ENCODE assay signal across 8 cellular contexts in the genomic region with DNA sequence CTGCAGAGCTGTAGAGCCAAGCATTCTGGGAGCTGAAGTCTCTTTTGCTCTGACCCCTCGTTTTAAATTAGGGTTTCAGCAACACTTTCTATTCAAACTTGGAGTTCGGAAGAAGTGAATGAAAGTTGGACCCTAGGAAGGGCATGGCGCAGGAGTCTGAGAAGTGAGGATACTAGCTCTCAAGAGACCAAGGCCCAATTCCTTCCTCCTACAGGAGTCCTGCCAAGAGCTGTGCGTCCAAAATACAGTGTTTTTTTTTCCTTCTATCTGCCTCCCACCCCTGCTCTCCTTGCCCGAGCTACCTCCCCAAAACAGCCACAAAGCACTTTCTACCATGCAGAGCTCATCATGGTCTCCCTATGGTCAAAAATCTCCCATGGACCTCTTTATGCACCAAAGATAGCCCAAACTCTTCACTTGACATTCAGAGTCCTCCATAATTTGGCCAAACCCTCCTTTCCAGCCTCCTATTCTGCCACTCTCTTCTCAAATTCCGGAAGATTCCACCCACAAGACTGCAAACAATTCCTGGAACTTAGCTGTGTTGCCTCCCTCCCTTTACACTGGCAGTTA. TPM values are rescaled to one million over a fixed set of nuclear protein-coding genes. Genes with fewer than 3 reads are reported as not detected.
DNase-seq lines count a peak whose midpoint lies in the region; ATAC-seq and TF ChIP-seq lines count a peak whose summit lies in the region.

No MANE protein-coding gene starts in this region.

- H3K4me3 ChIP-seq in mesendoderm (ENCODE audit: low read length) = no peak overlapping the region
- H3K4me3 ChIP-seq in upper lobe of left lung = peak overlapping the region in 3 of 4 donors; percentile 86 to 95 (median 86)

- H3K27me3 ChIP-seq in mesendoderm (ENCODE audit: insufficient read depth, low read length, poor library complexity) = peaks cover 2% of the 10 kb centered on the region
- no peaks in the 10 kb centered on the region for H3K27me3 ChIP-seq in upper lobe of left lung

- WGBS in mesendoderm (ENCODE audit: extremely low coverage, insufficient coverage, low lambda C conversion rate) = no CpG with 5 or more reads among the region's 6 CpGs
- WGBS in upper lobe of left lung, 2 donors = 57 to 64% methylated on average over 6 of the region's 6 CpGs

- H2BK15ac ChIP-seq in mesendoderm (replicated peaks; ENCODE audit: low read depth) = no peak overlapping the region

- no peak for TF ChIP-seq POLR2A in upper lobe of left lung (IDR thresholded peaks at IDR 0.05)

- H2BK120ac ChIP-seq in mesendoderm (ENCODE audit: low read depth, low read length) = no peak overlapping the region

- no peak for DNase-seq in activated T-cell treated with anti-CD3 and anti-CD28 coated beads, Interleukin-2, amount 50 U/mL, for 72 hours
- no peak for DNase-seq in activated T-cell treated with anti-CD3 and anti-CD28 coated beads for 4 hours
- no peak for DNase-seq in MCF 10A (ENCODE audit: unreplicated experiment)
- DNase-seq in mesendoderm = no peak
- no peak for DNase-seq in upper lobe of left lung
- DNase-seq in HPDE6-E6E7 (ENCODE audit: extremely low spot score) = no peak
- no peak for DNase-seq in inferior parietal cortex (ENCODE audit: extremely low spot score)

- H3K27ac ChIP-seq in mesendoderm (ENCODE audit: low read depth, low read length) (no peak overlapping the region), upper lobe of left lung (peak overlapping the region; percentile 79 to 96 (median 90))

- H3K36me3 Mint-ChIP-seq in activated T-cell treated with anti-CD3 and anti-CD28 coated beads, Interleukin-2, amount 50 U/mL, for 72 hours (ENCODE audit: insufficient read depth in 2 of 2) = peaks cover 26 to 39% of the 10 kb centered on the region in 2 donors
- peaks cover 22% of the 10 kb centered on the region for H3K36me3 Mint-ChIP-seq in MCF 10A (ENCODE audit: insufficient read depth, unreplicated experiment)

- H3K36me3 ChIP-seq in mesendoderm (ENCODE audit: control insufficient read depth, insufficient read depth, low read length) (no peaks in the 10 kb centered on the region), upper lobe of left lung (no peaks in the 10 kb centered on the region)

- CTCF ChIA-PET in MCF 10A (lab: Yijun Ruan, JAX) = interaction anchor here (0.6 to 1.5 kb wide), 14 partner anchors 12 to 314 kb away, joined by 3 to 5 read pairs (median 3); no protein-coding TSS in a partner anchor

- ATAC-seq in activated T-cell treated with anti-CD3 and anti-CD28 coated beads, Interleukin-2, amount 50 U/mL, for 72 hours (replicated peaks in 1 of 2) = no peak
- ATAC-seq in upper lobe of left lung (ENCODE audit: low FRiP score in 2 of 2) (no peak), HG03442 (IDR thresholded peaks at IDR 0.05; ENCODE audit: unreplicated experiment) (no peak)

- H3K23ac ChIP-seq in mesendoderm (ENCODE audit: low read length) = no peak overlapping the region

- H3K9me3 ChIP-seq in upper lobe of left lung = no peaks in the 10 kb centered on the region

- peak overlapping the region; percentile 89 for H4K5ac ChIP-seq in mesendoderm (ENCODE audit: low read length)

- H3K4me3 Mint-ChIP-seq in activated T-cell treated with anti-CD3 and anti-CD28 coated beads, Interleukin-2, amount 50 U/mL, for 72 hours = peak overlapping the region; percentile 88 to 96
- H3K4me3 Mint-ChIP-seq in MCF 10A (ENCODE audit: unreplicated experiment) = peak overlapping the region; percentile 77

- peaks cover 48% of the 10 kb centered on the region for H3K4me1 Mint-ChIP-seq in activated T-cell treated with anti-CD3 and anti-CD28 coated beads, Interleukin-2, amount 50 U/mL, for 72 hours (ENCODE audit: low read depth)
- peaks cover 26% of the 10 kb centered on the region for H3K4me1 Mint-ChIP-seq in MCF 10A (ENCODE audit: insufficient read depth, unreplicated experiment)

- H3K4ac ChIP-seq in mesendoderm (ENCODE audit: low read depth, low read length) = peak overlapping the region; percentile 6

- no peak overlapping the region for H2BK5ac ChIP-seq in mesendoderm (ENCODE audit: low read length)

- peaks cover 42% of the 10 kb centered on the region for H3K79me2 ChIP-seq in mesendoderm (ENCODE audit: control insufficient read depth, insufficient read depth, low read length)

- H2AK5ac ChIP-seq in mesendoderm (ENCODE audit: low read length) = no peak overlapping the region

- H3K9me3 Mint-ChIP-seq in activated T-cell treated with anti-CD3 and anti-CD28 coated beads, Interleukin-2, amount 50 U/mL, for 72 hours = peaks cover 4 to 7% of the 10 kb centered on the region in 2 donors
- H3K9me3 Mint-ChIP-seq in MCF 10A (ENCODE audit: unreplicated experiment) = no peaks in the 10 kb centered on the region

- TF ChIP-seq CTCF in MCF 10A (IDR thresholded peaks at IDR 0.05; ENCODE audit: unreplicated experiment) = no peak
- TF ChIP-seq CTCF in upper lobe of left lung (IDR thresholded peaks at IDR 0.05) = no peak

- H4K8ac ChIP-seq in mesendoderm (ENCODE audit: low read depth, low read length) = peak overlapping the region; percentile 90

- H3K18ac ChIP-seq in mesendoderm (ENCODE audit: low read length) = peak overlapping the region; percentile 22

- no peaks in the 10 kb centered on the region for H3K79me1 ChIP-seq in mesendoderm (ENCODE audit: low read length)

- H3K56ac ChIP-seq in mesendoderm (ENCODE audit: low read length) = peak overlapping the region; percentile 28

- intact Hi-C loops in MCF 10A (cut with micrococcal nuclease) = no loop called here

- peak overlapping the region; percentile 98 for H3K27ac Mint-ChIP-seq in activated T-cell treated with anti-CD3 and anti-CD28 coated beads, Interleukin-2, amount 50 U/mL, for 72 hours
- peak overlapping the region; percentile 99 for H3K27ac Mint-ChIP-seq in MCF 10A (ENCODE audit: low read depth, unreplicated experiment)

- no peak overlapping the region for H3K9ac ChIP-seq in mesendoderm (ENCODE audit: low read length)

- POLR2A ChIA-PET in MCF 10A (lab: Yijun Ruan, JAX) = interaction anchor here (0.6 to 6.8 kb wide), 20 partner anchors 9 to 220 kb away, joined by 3 to 74 read pairs (median 5); a partner anchor contains a TSS

- H3K4me1 ChIP-seq in mesendoderm (ENCODE audit: control insufficient read depth, low read depth, low read length) (peaks cover 4% of the 10 kb centered on the region), upper lobe of left lung (peaks cover 34 to 43% (median 38%) of the 10 kb centered on the region in 4 donors)

- H3K4me2 ChIP-seq in mesendoderm (ENCODE audit: low read length) = no peak overlapping the region

- no peaks in the 10 kb centered on the region for H3K27me3 Mint-ChIP-seq in activated T-cell treated with anti-CD3 and anti-CD28 coated beads, Interleukin-2, amount 50 U/mL, for 72 hours (ENCODE audit: low read depth)
- no peaks in the 10 kb centered on the region for H3K27me3 Mint-ChIP-seq in MCF 10A (ENCODE audit: insufficient read depth, unreplicated experiment)

- TSS peak; percentile 61 for BruUV-seq in MCF 10A (replicated peaks; lab: Mats Ljungman, UMichigan)

- no peak for TF ChIP-seq EP300 in upper lobe of left lung (IDR thresholded peaks at IDR 0.05)

RNA-seq across cellular contexts. Expression of a gene that starts 0.6 kb away (rescaled TPM):
- 100 to 1,000 TPM; 168 to 184 TPM for total RNA-seq in activated T-cell treated with anti-CD3 and anti-CD28 coated beads, Interleukin-2, amount 50 U/mL, for 72 hours
- total RNA-seq in MCF 10A (2022) (271 and 297 TPM in 2 replicates), upper lobe of left lung (100 to 1,000 TPM in 1 of 6 donors, 10 to 100 TPM in 5; 54.4 to 111 (median 79.8) TPM)
- 180 TPM for polyA plus RNA-seq in mesendoderm (2013, experiment 1 of 2)
- polyA plus RNA-seq in mesendoderm (2013, experiment 2 of 2) = 182 TPM
